ENCODE assay signal across 3 cellular contexts in the genomic region with DNA sequence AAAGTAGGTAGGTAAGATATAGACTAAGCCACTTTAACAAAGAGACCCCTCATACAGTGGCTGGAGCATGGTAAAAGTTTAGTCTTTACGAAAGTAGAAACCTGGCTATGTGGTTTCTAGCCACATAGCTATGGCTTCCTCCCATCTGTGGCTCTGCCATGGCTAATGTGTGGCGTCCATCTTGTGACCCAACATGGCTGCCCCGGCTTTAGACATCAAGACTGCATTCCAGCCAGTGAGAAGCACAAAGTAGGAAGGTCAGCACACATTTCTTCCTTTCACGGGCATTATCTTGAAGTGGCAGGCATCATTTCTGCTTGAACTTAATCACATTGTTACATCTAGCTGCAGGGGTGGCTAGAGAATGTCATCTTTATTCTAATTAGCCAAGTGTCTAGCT.
TF ChIP-seq lines count a peak whose summit lies in the region.

No MANE protein-coding gene starts in this region.

TF ChIP-seq in SK-N-SH, 30 proteins besides CTCF, POLR2A, EP300 and RAD21:
- no peak for TF ChIP-seq SMC3 (IDR thresholded peaks at IDR 0.05; ENCODE audit: low read depth, low read length)
- peak; percentile 63; the same call in 1 of the 2 replicates for TF ChIP-seq YY1 (IDR thresholded peaks at IDR 0.05; ENCODE audit: low read depth)

TF ChIP-seq in SK-N-SH treated with all-trans-retinoic acid at 6 μM for 48 hours, 23 proteins besides CTCF, POLR2A, EP300 and RAD21 (continues in another document):
- TF ChIP-seq RARB (CRISPR knock-in tag; IDR thresholded peaks at IDR 0.05) (no peak), ARNTL (CRISPR knock-in tag; IDR thresholded peaks at IDR 0.05; ENCODE audit: borderline replicate concordance, low read depth) (no peak), TCF4 (CRISPR knock-in tag; IDR thresholded peaks at IDR 0.05; ENCODE audit: borderline replicate concordance) (no peak), SNAI2 (CRISPR knock-in tag; IDR thresholded peaks at IDR 0.05) (no peak), PPARA (CRISPR knock-in tag; IDR thresholded peaks at IDR 0.05; ENCODE audit: borderline replicate concordance) (no peak), ZNF70 (CRISPR knock-in tag; IDR thresholded peaks at IDR 0.05) (no peak), ZNF565 (CRISPR knock-in tag; conservative IDR thresholded peaks at IDR 0.05; ENCODE audit: low read depth) (no peak), ZC3H10 (CRISPR knock-in tag; IDR thresholded peaks at IDR 0.05) (no peak), TOX (CRISPR knock-in tag; IDR thresholded peaks at IDR 0.05; ENCODE audit: borderline replicate concordance) (no peak), BACH2 (CRISPR knock-in tag; IDR thresholded peaks at IDR 0.05; ENCODE audit: borderline replicate concordance) (no peak), OSR1 (CRISPR knock-in tag; IDR thresholded peaks at IDR 0.05) (no peak), ZFP30 (CRISPR knock-in tag; IDR thresholded peaks at IDR 0.05) (no peak), ESRRG (CRISPR knock-in tag; IDR thresholded peaks at IDR 0.05) (no peak), GLIS3 (CRISPR knock-in tag; IDR thresholded peaks at IDR 0.05) (no peak)
- TF ChIP-seq, protein P1, sequence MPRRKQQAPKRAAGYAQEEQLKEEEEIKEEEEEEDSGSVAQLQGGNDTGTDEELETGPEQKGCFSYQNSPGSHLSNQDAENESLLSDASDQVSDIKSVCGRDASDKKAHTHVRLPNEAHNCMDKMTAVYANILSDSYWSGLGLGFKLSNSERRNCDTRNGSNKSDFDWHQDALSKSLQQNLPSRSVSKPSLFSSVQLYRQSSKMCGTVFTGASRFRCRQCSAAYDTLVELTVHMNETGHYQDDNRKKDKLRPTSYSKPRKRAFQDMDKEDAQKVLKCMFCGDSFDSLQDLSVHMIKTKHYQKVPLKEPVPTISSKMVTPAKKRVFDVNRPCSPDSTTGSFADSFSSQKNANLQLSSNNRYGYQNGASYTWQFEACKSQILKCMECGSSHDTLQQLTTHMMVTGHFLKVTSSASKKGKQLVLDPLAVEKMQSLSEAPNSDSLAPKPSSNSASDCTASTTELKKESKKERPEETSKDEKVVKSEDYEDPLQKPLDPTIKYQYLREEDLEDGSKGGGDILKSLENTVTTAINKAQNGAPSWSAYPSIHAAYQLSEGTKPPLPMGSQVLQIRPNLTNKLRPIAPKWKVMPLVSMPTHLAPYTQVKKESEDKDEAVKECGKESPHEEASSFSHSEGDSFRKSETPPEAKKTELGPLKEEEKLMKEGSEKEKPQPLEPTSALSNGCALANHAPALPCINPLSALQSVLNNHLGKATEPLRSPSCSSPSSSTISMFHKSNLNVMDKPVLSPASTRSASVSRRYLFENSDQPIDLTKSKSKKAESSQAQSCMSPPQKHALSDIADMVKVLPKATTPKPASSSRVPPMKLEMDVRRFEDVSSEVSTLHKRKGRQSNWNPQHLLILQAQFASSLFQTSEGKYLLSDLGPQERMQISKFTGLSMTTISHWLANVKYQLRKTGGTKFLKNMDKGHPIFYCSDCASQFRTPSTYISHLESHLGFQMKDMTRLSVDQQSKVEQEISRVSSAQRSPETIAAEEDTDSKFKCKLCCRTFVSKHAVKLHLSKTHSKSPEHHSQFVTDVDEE (CRISPR knock-in tag; IDR thresholded peaks at IDR 0.05), result no peak
- TF ChIP-seq, protein P2, sequence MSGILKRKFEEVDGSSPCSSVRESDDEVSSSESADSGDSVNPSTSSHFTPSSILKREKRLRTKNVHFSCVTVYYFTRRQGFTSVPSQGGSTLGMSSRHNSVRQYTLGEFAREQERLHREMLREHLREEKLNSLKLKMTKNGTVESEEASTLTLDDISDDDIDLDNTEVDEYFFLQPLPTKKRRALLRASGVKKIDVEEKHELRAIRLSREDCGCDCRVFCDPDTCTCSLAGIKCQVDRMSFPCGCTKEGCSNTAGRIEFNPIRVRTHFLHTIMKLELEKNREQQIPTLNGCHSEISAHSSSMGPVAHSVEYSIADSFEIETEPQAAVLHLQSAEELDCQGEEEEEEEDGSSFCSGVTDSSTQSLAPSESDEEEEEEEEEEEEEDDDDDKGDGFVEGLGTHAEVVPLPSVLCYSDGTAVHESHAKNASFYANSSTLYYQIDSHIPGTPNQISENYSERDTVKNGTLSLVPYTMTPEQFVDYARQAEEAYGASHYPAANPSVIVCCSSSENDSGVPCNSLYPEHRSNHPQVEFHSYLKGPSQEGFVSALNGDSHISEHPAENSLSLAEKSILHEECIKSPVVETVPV (CRISPR knock-in tag; IDR thresholded peaks at IDR 0.05), result no peak
- TF ChIP-seq, protein P3, sequence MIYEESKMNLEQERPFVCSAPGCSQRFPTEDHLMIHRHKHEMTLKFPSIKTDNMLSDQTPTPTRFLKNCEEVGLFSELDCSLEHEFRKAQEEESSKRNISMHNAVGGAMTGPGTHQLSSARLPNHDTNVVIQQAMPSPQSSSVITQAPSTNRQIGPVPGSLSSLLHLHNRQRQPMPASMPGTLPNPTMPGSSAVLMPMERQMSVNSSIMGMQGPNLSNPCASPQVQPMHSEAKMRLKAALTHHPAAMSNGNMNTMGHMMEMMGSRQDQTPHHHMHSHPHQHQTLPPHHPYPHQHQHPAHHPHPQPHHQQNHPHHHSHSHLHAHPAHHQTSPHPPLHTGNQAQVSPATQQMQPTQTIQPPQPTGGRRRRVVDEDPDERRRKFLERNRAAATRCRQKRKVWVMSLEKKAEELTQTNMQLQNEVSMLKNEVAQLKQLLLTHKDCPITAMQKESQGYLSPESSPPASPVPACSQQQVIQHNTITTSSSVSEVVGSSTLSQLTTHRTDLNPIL (CRISPR knock-in tag; IDR thresholded peaks at IDR 0.05; ENCODE audit: low read depth), result no peak
- TF ChIP-seq, protein P4, sequence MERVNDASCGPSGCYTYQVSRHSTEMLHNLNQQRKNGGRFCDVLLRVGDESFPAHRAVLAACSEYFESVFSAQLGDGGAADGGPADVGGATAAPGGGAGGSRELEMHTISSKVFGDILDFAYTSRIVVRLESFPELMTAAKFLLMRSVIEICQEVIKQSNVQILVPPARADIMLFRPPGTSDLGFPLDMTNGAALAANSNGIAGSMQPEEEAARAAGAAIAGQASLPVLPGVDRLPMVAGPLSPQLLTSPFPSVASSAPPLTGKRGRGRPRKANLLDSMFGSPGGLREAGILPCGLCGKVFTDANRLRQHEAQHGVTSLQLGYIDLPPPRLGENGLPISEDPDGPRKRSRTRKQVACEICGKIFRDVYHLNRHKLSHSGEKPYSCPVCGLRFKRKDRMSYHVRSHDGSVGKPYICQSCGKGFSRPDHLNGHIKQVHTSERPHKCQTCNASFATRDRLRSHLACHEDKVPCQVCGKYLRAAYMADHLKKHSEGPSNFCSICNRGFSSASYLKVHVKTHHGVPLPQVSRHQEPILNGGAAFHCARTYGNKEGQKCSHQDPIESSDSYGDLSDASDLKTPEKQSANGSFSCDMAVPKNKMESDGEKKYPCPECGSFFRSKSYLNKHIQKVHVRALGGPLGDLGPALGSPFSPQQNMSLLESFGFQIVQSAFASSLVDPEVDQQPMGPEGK (CRISPR knock-in tag; IDR thresholded peaks at IDR 0.05; ENCODE audit: borderline replicate concordance), result no peak

TF ChIP-seq in H1, 55 proteins besides CTCF, POLR2A, EP300 and RAD21:
- TF ChIP-seq YY1 (IDR thresholded peaks at IDR 0.05; ENCODE audit: low read depth, low read length), result peak; percentile 88
- TF ChIP-seq EGR1 (IDR thresholded peaks at IDR 0.05; ENCODE audit: borderline replicate concordance, low read depth, low read length), result no peak
- TF ChIP-seq SP1 (IDR thresholded peaks at IDR 0.05; ENCODE audit: low read depth, low read length), result no peak
- TF ChIP-seq, protein P5, sequence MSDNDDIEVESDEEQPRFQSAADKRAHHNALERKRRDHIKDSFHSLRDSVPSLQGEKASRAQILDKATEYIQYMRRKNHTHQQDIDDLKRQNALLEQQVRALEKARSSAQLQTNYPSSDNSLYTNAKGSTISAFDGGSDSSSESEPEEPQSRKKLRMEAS (IDR thresholded peaks at IDR 0.05), result no peak
- no peak for TF ChIP-seq KDM4A (IDR thresholded peaks at IDR 0.05; ENCODE audit: low read depth, low read length, severe bottlenecking)
- TF ChIP-seq CHD1 (IDR thresholded peaks at IDR 0.05; ENCODE audit: low read depth, low read length), result no peak
- no peak for TF ChIP-seq MAFK (IDR thresholded peaks at IDR 0.05; ENCODE audit: low read depth, low read length)
- TF ChIP-seq NANOG (IDR thresholded peaks at IDR 0.05; ENCODE audit: insufficient read depth, low read depth, low read length, poor library complexity, severe bottlenecking), result no peak
- TF ChIP-seq USF2 (IDR thresholded peaks at IDR 0.05; ENCODE audit: low read length), result no peak
- no peak for TF ChIP-seq RBBP5 (IDR thresholded peaks at IDR 0.05; ENCODE audit: borderline replicate concordance, low read depth, low read length)
- no peak for TF ChIP-seq EZH2 (IDR thresholded peaks at IDR 0.05; ENCODE audit: low read depth, low read length, severe bottlenecking)
- TF ChIP-seq CTBP2 (IDR thresholded peaks at IDR 0.05; ENCODE audit: borderline replicate concordance, insufficient read depth, insufficient read length, low read length), result no peak
- no peak for TF ChIP-seq JUND (IDR thresholded peaks at IDR 0.05; ENCODE audit: low read length)
- TF ChIP-seq NRF1 (IDR thresholded peaks at IDR 0.05; ENCODE audit: low read depth, low read length), result no peak
- peak; percentile 49; the same call in 1 of the 2 replicates for TF ChIP-seq TEAD4 (IDR thresholded peaks at IDR 0.05; ENCODE audit: low read depth, low read length)
- no peak for TF ChIP-seq KDM1A (IDR thresholded peaks at IDR 0.05; ENCODE audit: borderline replicate concordance, low read length)
- TF ChIP-seq PHF8 (conservative IDR thresholded peaks at IDR 0.05; ENCODE audit: low read depth, low read length), result no peak
- no peak for TF ChIP-seq TAF7 (optimal IDR thresholded peaks at IDR 0.05; ENCODE audit: borderline replicate concordance, low read depth, low read length)
